ENCODE assay signal across 9 cellular contexts in the genomic region with DNA sequence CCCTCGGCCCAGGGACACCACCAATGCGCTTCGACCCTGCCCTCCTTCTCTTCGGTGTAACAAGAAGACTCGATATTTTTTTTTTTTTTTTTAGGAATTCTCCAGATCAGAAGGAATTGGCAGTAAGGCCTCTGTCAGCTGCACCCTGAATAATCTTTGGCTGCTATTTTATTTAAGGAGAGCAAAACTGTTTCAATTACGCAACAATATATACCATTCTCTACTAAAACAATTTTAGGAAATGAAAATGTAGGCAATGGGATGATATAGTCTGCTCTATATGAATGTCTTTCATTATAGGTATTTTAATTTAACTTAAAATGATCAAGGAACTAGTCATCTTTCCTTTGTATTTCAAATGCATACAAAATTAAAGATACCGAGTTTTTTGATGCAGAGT. TPM values are rescaled to one million over a fixed set of nuclear protein-coding genes. Genes with fewer than 3 reads are reported as not detected.
DNase-seq lines count a peak whose midpoint lies in the region; ATAC-seq and TF ChIP-seq lines count a peak whose summit lies in the region.
"Had no signal": no experiment of that assay in that cellular context is flagged by ENCODE, and none has a peak within 500 bp of the region (broad histone marks: within the 10 kb centered on the region; RNA-seq: fewer than 3 reads in every experiment).

No MANE protein-coding gene starts in this region.

- H3K9me3 ChIP-seq in heart left ventricle, result no peaks in the 10 kb centered on the region
- H3K9me3 ChIP-seq in transverse colon, result no peaks in the 10 kb centered on the region

- H3K4me1 Mint-ChIP-seq in naive B cell, result peaks cover 15 to 23% (median 16%) of the 10 kb centered on the region in 3 donors

- H3K4me1 ChIP-seq in heart left ventricle, result peaks cover 0 to 22% (median 15%) of the 10 kb centered on the region in 12 donors
- peaks cover 0 to 13% (median 0%) of the 10 kb centered on the region in 4 donors for H3K4me1 ChIP-seq in transverse colon

- TF ChIP-seq POLR2A in heart left ventricle (IDR thresholded peaks at IDR 0.05) (no peak), transverse colon (IDR thresholded peaks at IDR 0.05) (no peak)

- peak overlapping the region; percentile 78 to 94 (median 90) for H3K4me3 Mint-ChIP-seq in naive B cell

- no peak for ATAC-seq in heart left ventricle
- ATAC-seq in left ventricle myocardium superior, result no peak
- ATAC-seq in naive B cell (ENCODE audit: low read depth in 2 of 2), result peak in 1 of 2 donors; percentile 6

- 6 to 8% (median 7%) methylated on average over 7 of the region's 7 CpGs for WGBS in heart left ventricle, 4 donors
- 35% methylated on average over 4 to 7 of the region's 7 CpGs for WGBS in transverse colon (ENCODE audit: low coverage in 1 of 2), 2 donors

- peaks cover 0 to 4% of the 10 kb centered on the region in 2 donors for H3K36me3 Mint-ChIP-seq in naive B cell

- CTCF ChIA-PET in HEK293T (lab: Yijun Ruan, JAX), result no interaction called here

- peak overlapping the region in 4 of 6 donors; percentile 77 to 93 (median 88) for H3K27ac Mint-ChIP-seq in naive B cell

- H3K27me3 ChIP-seq in heart left ventricle (no peaks in the 10 kb centered on the region), brain microvascular endothelial cell (replicated peaks) (no peaks in the 10 kb centered on the region), transverse colon (no peaks in the 10 kb centered on the region)

- TF ChIP-seq EP300 in transverse colon (IDR thresholded peaks at IDR 0.05; ENCODE audit: low read depth), result no peak

- no peak for DNase-seq in heart left ventricle
- DNase-seq in left ventricle myocardium superior, result no peak
- DNase-seq in brain microvascular endothelial cell, result no peak
- no peak for DNase-seq in naive B cell
- no peak for DNase-seq in transverse colon
- DNase-seq in NCI-H1092 (lab: John Stamatoyannopoulos, UW), result no peak
- no peak for DNase-seq in NCI-H69 (lab: John Stamatoyannopoulos, UW)
- no peak for DNase-seq in HEK293T (ENCODE audit: extremely low spot score)
- DNase-seq: Calu3 had no signal

- POLR2A ChIA-PET in HEK293T (lab: Yijun Ruan, JAX), result interaction anchor here (1.4 kb wide), 1 partner anchor 13 kb away, joined by 3 read pairs; no protein-coding TSS in a partner anchor

- in situ Hi-C loops in brain microvascular endothelial cell (cut with HindIII; ENCODE audit: low pct_ligation_motif_present, low sequenced_read_pairs) (no loop called here), transverse colon (cut with MboI; ENCODE audit: low pct_ligation_motif_present in 1 of 4, low pct_unique_long_range_greater_than_20kb in 1 of 4, low sequenced_read_pairs in 3 of 4) (no loop called here)

- TF ChIP-seq CTCF in heart left ventricle (IDR thresholded peaks at IDR 0.05) (no peak), brain microvascular endothelial cell (IDR thresholded peaks at IDR 0.05; ENCODE audit: low read depth, low read length, missing control alignments) (no peak), transverse colon (IDR thresholded peaks at IDR 0.05) (no peak)

- H3K27me3 Mint-ChIP-seq in naive B cell, result no peaks in the 10 kb centered on the region

- H3K36me3 ChIP-seq in heart left ventricle (no peaks in the 10 kb centered on the region), brain microvascular endothelial cell (replicated peaks) (no peaks in the 10 kb centered on the region), transverse colon (no peaks in the 10 kb centered on the region)

- H3K27ac ChIP-seq in heart left ventricle (peak overlapping the region in 11 of 12 donors; percentile 15 to 90 (median 79)), brain microvascular endothelial cell (peak overlapping the region; percentile 46), transverse colon (peak overlapping the region; percentile 79 to 88 (median 81))

- H3K4me3 ChIP-seq in heart left ventricle, result peak overlapping the region in 11 of 12 donors; percentile 42 to 68 (median 60)
- no peak overlapping the region for H3K4me3 ChIP-seq in brain microvascular endothelial cell (ENCODE audit: low read depth, low read length)
- peak overlapping the region in 2 of 4 donors; percentile 36 to 42 for H3K4me3 ChIP-seq in transverse colon

- H3K9me3 Mint-ChIP-seq in naive B cell, result no peaks in the 10 kb centered on the region

- intact Hi-C loops in heart left ventricle (cut with DNase I) (loop anchor here in 2 of 10 donors (1.0 to 2.0 kb wide), 2 partner anchors 11 to 14 kb away; partner anchors contain the start of gene SOX12 (in 1 of the 2)), left ventricle myocardium superior (cut with micrococcal nuclease) (no loop called here), transverse colon (cut with DNase I; ENCODE audit: low total_unique reads) (no loop called here)

TF ChIP-seq in HEK293T, 16 proteins besides CTCF, POLR2A, EP300 and RAD21:
- no peak for TF ChIP-seq FOXA1 (IDR thresholded peaks at IDR 0.05)
- TF ChIP-seq FOXM1 (IDR thresholded peaks at IDR 0.05; ENCODE audit: borderline replicate concordance), result no peak
- no peak for TF ChIP-seq TARDBP (IDR thresholded peaks at IDR 0.05)
- TF ChIP-seq FOXK2 (IDR thresholded peaks at IDR 0.05), result no peak
- no peak for TF ChIP-seq LEF1 (IDR thresholded peaks at IDR 0.05; ENCODE audit: borderline replicate concordance)
- no peak for TF ChIP-seq L3MBTL2 (conservative IDR thresholded peaks at IDR 0.05)
- no peak for TF ChIP-seq ZNF384 (IDR thresholded peaks at IDR 0.05)
- no peak for TF ChIP-seq PKNOX1 (IDR thresholded peaks at IDR 0.05)
- TF ChIP-seq SUZ12 (IDR thresholded peaks at IDR 0.05), result no peak
- TF ChIP-seq CTBP1 (IDR thresholded peaks at IDR 0.05; ENCODE audit: borderline replicate concordance), result no peak
- TF ChIP-seq NFRKB (IDR thresholded peaks at IDR 0.05), result no peak
- no peak for TF ChIP-seq BHLHE40 (IDR thresholded peaks at IDR 0.05; ENCODE audit: borderline replicate concordance)
TF ChIP-seq in HEK293T: peak in this region for 0.

RNA-seq across cellular contexts. Expression of gene ZCCHC3, which starts 13.3 kb away (rescaled TPM):
- total RNA-seq in heart left ventricle, result 10 to 100 TPM in 5 of 9 donors, 1 to 10 TPM in 4; 6.9 to 15.3 (median 11.4) TPM
- polyA plus RNA-seq in heart left ventricle, result 1 to 10 TPM; 9.2 to 9.3 TPM
- total RNA-seq in left ventricle myocardium superior, result 11.0 TPM
- 10 to 100 TPM in 5 of 6 donors, 1 to 10 TPM in 1; 9.7 to 19.0 (median 10.9) TPM for polyA plus RNA-seq in naive B cell (ENCODE audit: low read depth in 6 of 6)
- total RNA-seq in transverse colon, result 10 to 100 TPM in 2 of 4 donors, 1 to 10 TPM in 2; 6.6 to 16.0 (median 10.1) TPM

RNA-seq across cellular contexts. Expression of gene SOX12, which starts 14.7 kb away (rescaled TPM):
- total RNA-seq in heart left ventricle (10 to 100 TPM in 7 of 9 donors, 1 to 10 TPM in 2; 6.9 to 19.9 (median 11.5) TPM), left ventricle myocardium superior (18.3 TPM), transverse colon (1 to 10 TPM; 2.0 to 5.0 (median 3.5) TPM)
- polyA plus RNA-seq in heart left ventricle (1 to 10 TPM; 5.4 to 7.2 TPM), naive B cell (ENCODE audit: low read depth in 6 of 6) (1 to 10 TPM in 2 of 6 donors, under 1 TPM in 4; 0.15 to 1.7 (median 0.95) TPM)

RNA-seq across cellular contexts. Expression of gene C20orf96, which starts 20.1 kb away (rescaled TPM):
- total RNA-seq in heart left ventricle (1 to 10 TPM in 8 of 9 donors, under 1 TPM in 1; 0.64 to 6.6 (median 4.5) TPM), left ventricle myocardium superior (6.9 TPM), transverse colon (10 to 100 TPM in 1 of 4 donors, 1 to 10 TPM in 3; 3.0 to 97.3 (median 3.7) TPM)
- polyA plus RNA-seq in heart left ventricle (1 to 10 TPM; 2.8 to 3.6 TPM), naive B cell (ENCODE audit: low read depth in 6 of 6) (1 to 10 TPM in 2 of 6 donors, under 1 TPM in 4; 0.18 to 1.4 (median 0.37) TPM)

RNA-seq across cellular contexts. Expression of gene NRSN2, which starts 36.3 kb away (rescaled TPM):
- total RNA-seq in heart left ventricle (10 to 100 TPM; 13.8 to 49.5 (median 23.4) TPM), left ventricle myocardium superior (17.4 TPM), transverse colon (10 to 100 TPM in 3 of 4 donors, 1 to 10 TPM in 1; 7.1 to 18.0 (median 12.8) TPM)
- polyA plus RNA-seq in heart left ventricle (10 to 100 TPM; 32.4 to 33.2 TPM), naive B cell (ENCODE audit: low read depth in 6 of 6) (1 to 10 TPM; 4.7 to 9.8 (median 8.2) TPM)

RNA-seq across cellular contexts. Expression of gene DEFB132, which starts 53.1 kb away (rescaled TPM):
- total RNA-seq in heart left ventricle (under 1 TPM in 2 of 9 donors, not detected in 7; 0.35 to 0.59 TPM), left ventricle myocardium superior (not detected), transverse colon (not detected)
- polyA plus RNA-seq in heart left ventricle (not detected), naive B cell (ENCODE audit: low read depth in 6 of 6) (not detected)
- total RNA-seq: Calu3 had no signal
